Comparison of ENCODE assay signal across 1 cellular context in the genomic region with DNA sequence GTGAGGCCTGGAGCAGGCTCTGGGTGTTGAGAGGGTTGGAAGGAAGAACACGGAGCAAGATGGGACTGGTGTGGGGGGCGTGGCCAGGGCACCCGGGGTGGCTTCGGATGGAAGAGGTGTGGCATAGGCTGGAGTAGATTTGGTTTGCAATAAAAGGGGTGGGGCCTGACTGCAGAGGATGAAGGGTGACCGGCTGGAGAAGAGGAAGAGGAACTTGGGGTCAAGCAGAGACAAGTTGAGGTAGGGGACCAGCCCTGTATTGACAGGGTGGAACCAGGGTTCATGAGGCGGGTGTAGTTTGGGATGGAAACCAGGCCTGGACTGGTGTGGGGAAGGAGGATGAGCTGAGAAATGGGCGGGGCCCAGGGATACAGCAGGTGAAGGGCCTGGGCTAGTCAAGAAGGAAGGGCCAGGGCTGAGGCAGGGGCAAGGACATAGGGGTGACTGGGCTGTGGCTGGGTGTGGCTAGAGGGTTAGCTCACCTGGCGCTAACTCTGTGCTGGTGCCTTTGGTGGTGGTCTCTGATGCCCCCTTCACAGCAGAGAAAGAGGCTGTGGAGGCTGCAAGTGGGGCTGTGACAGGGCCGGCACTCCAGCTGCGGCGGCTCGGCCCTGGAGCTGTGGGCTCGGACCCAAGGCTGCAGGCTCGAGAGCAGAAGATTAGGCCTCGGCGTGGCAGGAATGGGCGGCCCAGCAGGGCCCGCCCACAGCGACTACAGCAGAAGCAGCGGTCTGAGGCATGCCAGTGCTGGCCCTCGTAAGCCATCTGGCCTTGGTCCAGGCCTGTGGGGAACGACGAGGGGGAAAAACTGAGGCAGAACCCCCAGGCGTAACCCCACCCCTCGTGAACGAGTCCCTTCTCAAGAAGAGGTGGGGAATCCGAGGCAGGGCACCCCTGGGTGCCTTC.
A peak's percentile ranks its signal among the peaks of the same experiment; 100 is the strongest.
TF ChIP-seq lines count a peak whose summit lies in the region.

No MANE protein-coding gene starts in this region.

TF ChIP-seq in HEK293, 187 proteins besides CTCF, POLR2A, EP300 and RAD21 (continued from another document):
- TF ChIP-seq ZNF423 (tag by site-specific recombination; IDR thresholded peaks at IDR 0.05) (peak; percentile 80), ZNF10 (tag by site-specific recombination; IDR thresholded peaks at IDR 0.05) (peak; percentile 98), ZNF202 (tag by site-specific recombination; IDR thresholded peaks at IDR 0.05; ENCODE audit: borderline replicate concordance) (no peak), KLF1 (tag by site-specific recombination; IDR thresholded peaks at IDR 0.05) (peak; percentile 99), ZNF561 (tag by site-specific recombination; IDR thresholded peaks at IDR 0.05; ENCODE audit: borderline replicate concordance) (no peak), ZNF664 (tag by site-specific recombination; IDR thresholded peaks at IDR 0.05) (no peak), KLF9 (tag by site-specific recombination; IDR thresholded peaks at IDR 0.05; ENCODE audit: low read depth) (peak; percentile 88), ZNF530 (tag by site-specific recombination; IDR thresholded peaks at IDR 0.05; ENCODE audit: low read depth) (no peak), SP2 (tag by site-specific recombination; IDR thresholded peaks at IDR 0.05) (peak; percentile 31), ZNF341 (tag by site-specific recombination; IDR thresholded peaks at IDR 0.05; ENCODE audit: low read depth) (no peak), ZNF175 (tag by site-specific recombination; IDR thresholded peaks at IDR 0.05) (no peak)
- TF ChIP-seq, protein P1, sequence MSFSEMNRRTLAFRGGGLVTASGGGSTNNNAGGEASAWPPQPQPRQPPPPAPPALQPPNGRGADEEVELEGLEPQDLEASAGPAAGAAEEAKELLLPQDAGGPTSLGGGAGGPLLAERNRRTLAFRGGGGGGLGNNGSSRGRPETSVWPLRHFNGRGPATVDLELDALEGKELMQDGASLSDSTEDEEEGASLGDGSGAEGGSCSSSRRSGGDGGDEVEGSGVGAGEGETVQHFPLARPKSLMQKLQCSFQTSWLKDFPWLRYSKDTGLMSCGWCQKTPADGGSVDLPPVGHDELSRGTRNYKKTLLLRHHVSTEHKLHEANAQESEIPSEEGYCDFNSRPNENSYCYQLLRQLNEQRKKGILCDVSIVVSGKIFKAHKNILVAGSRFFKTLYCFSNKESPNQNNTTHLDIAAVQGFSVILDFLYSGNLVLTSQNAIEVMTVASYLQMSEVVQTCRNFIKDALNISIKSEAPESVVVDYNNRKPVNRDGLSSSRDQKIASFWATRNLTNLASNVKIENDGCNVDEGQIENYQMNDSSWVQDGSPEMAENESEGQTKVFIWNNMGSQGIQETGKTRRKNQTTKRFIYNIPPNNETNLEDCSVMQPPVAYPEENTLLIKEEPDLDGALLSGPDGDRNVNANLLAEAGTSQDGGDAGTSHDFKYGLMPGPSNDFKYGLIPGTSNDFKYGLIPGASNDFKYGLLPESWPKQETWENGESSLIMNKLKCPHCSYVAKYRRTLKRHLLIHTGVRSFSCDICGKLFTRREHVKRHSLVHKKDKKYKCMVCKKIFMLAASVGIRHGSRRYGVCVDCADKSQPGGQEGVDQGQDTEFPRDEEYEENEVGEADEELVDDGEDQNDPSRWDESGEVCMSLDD (tag by site-specific recombination; IDR thresholded peaks at IDR 0.05), result no peak
